In genomic region chr15:22808240-22808639, GRCh38 we compare ENCODE assay signal across 23 cellular contexts. TPM values are rescaled to one million over a fixed set of nuclear protein-coding genes. Genes with fewer than 3 reads are reported as not detected.
DNase-seq lines count a peak whose midpoint lies in the region; ATAC-seq and TF ChIP-seq lines count a peak whose summit lies in the region.
"Had no signal": no experiment of that assay in that cellular context is flagged by ENCODE, and none has a peak within 500 bp of the region (broad histone marks: within the 10 kb centered on the region; RNA-seq: fewer than 3 reads in every experiment).

No MANE protein-coding gene starts in this region.

- H3K27ac Mint-ChIP-seq in natural killer cell (no peak overlapping the region), HFFc6 (no peak overlapping the region)
- H3K27ac Mint-ChIP-seq in stimulated activated effector memory CD8-positive, alpha-beta T cell treated with anti-CD3 and anti-CD28 coated beads, Interleukin-12 subunit alpha, Interleukin-12 subunit beta, amount 100 ng/mL, for 72 hours, result no peak overlapping the region

- H3K9me3 ChIP-seq in colonic mucosa (no peaks in the 10 kb centered on the region), breast epithelium (no peaks in the 10 kb centered on the region)

- DNase-seq in COLO668 (lab: John Stamatoyannopoulos, UW; ENCODE audit: unreplicated experiment) (peak; percentile 4), colonic mucosa (peak; percentile 55), mucosa of gallbladder (ENCODE audit: low spot score) (peak; percentile 87), natural killer cell (no peak), HFFc6 (no peak), breast epithelium (ENCODE audit: low spot score in 2 of 2) (no peak)
- DNase-seq in stimulated activated effector memory CD8-positive, alpha-beta T cell treated with anti-CD3 and anti-CD28 coated beads, Interleukin-12 subunit alpha, Interleukin-12 subunit beta, amount 100 ng/mL, for 72 hours (ENCODE audit: low spot score in 2 of 2), result no peak
- DNase-seq: Calu3; CD4-positive, alpha-beta memory T cell; DMS153; GOT3; HCEC 1CT; KG1; NCI-H1105; NCI-H146; NCI-H2029; NCI-H2227 treated with DMSO at 0.1 percent for 48 hours; NCI-H510A treated with DMSO at 0.1 percent for 48 hours; NCI-H82; RPMI8226 had no signal

- no peak for ATAC-seq in natural killer cell
- no peak for ATAC-seq in stimulated activated effector memory CD8-positive, alpha-beta T cell treated with anti-CD3 and anti-CD28 coated beads, Interleukin-12 subunit alpha, Interleukin-12 subunit beta, amount 100 ng/mL, for 72 hours
- ATAC-seq: SK-N-SH treated with all-trans-retinoic acid at 6 μM for 48 hours had no signal

- TF ChIP-seq CTCF in 22Rv1 (IDR thresholded peaks at IDR 0.05) (no peak), colonic mucosa (IDR thresholded peaks at IDR 0.05) (no peak), natural killer cell (IDR thresholded peaks at IDR 0.05) (no peak), HFFc6 (IDR thresholded peaks at IDR 0.05) (no peak), breast epithelium (IDR thresholded peaks at IDR 0.05) (no peak)

- 0 out of 2 replicates have a peak overlapping the region, but pooled peaks have one; percentile 13 for H3K27ac ChIP-seq in 22Rv1
- H3K27ac ChIP-seq in colonic mucosa, result no peak overlapping the region
- H3K27ac ChIP-seq in breast epithelium, result no peak overlapping the region
- H3K27ac ChIP-seq: BLaER1 treated with 17β-estradiol and CSF1 and Interleukin-3, amounts not matched to agents 10 nM and 100 nM had no signal

- no peak overlapping the region for H3K9ac ChIP-seq in colonic mucosa (ENCODE audit: low read depth in 2 of 2, low read length in 2 of 2)
- H3K9ac ChIP-seq: BLaER1 treated with 17β-estradiol and CSF1 and Interleukin-3, amounts not matched to agents 10 nM and 100 nM had no signal

- H3K4me1 ChIP-seq in colonic mucosa, result no peaks in the 10 kb centered on the region
- no peaks in the 10 kb centered on the region for H3K4me1 ChIP-seq in breast epithelium

- H3K4me3 Mint-ChIP-seq in natural killer cell (no peak overlapping the region), HFFc6 (no peak overlapping the region)
- H3K4me3 Mint-ChIP-seq in stimulated activated effector memory CD8-positive, alpha-beta T cell treated with anti-CD3 and anti-CD28 coated beads, Interleukin-12 subunit alpha, Interleukin-12 subunit beta, amount 100 ng/mL, for 72 hours, result no peak overlapping the region
- H3K4me3 Mint-ChIP-seq: CD4-positive, alpha-beta memory T cell had no signal

- H3K9me3 Mint-ChIP-seq in natural killer cell (no peaks in the 10 kb centered on the region), HFFc6 (no peaks in the 10 kb centered on the region)
- H3K9me3 Mint-ChIP-seq in stimulated activated effector memory CD8-positive, alpha-beta T cell treated with anti-CD3 and anti-CD28 coated beads, Interleukin-12 subunit alpha, Interleukin-12 subunit beta, amount 100 ng/mL, for 72 hours, result no peaks in the 10 kb centered on the region
- H3K9me3 Mint-ChIP-seq: CD4-positive, alpha-beta memory T cell had no signal

- intact Hi-C loops in colonic mucosa (cut with DNase I), result no loop called here
- intact Hi-C loops in natural killer cell (cut with micrococcal nuclease), result no loop called here
- intact Hi-C loops in breast epithelium (cut with DNase I; ENCODE audit: low total_unique reads), result no loop called here

- peaks cover 11 to 16% of the 10 kb centered on the region in 2 donors for H3K4me1 Mint-ChIP-seq in natural killer cell
- peaks cover 5% of the 10 kb centered on the region; the same call in 1 of the 2 replicates for H3K4me1 Mint-ChIP-seq in HFFc6 (ENCODE audit: low read depth)
- H3K4me1 Mint-ChIP-seq in stimulated activated effector memory CD8-positive, alpha-beta T cell treated with anti-CD3 and anti-CD28 coated beads, Interleukin-12 subunit alpha, Interleukin-12 subunit beta, amount 100 ng/mL, for 72 hours, result peaks cover 13% of the 10 kb centered on the region

- H3K36me3 Mint-ChIP-seq in natural killer cell (no peaks in the 10 kb centered on the region), HFFc6 (ENCODE audit: low read depth) (peaks cover 7% of the 10 kb centered on the region)
- H3K36me3 Mint-ChIP-seq in stimulated activated effector memory CD8-positive, alpha-beta T cell treated with anti-CD3 and anti-CD28 coated beads, Interleukin-12 subunit alpha, Interleukin-12 subunit beta, amount 100 ng/mL, for 72 hours, result peaks cover 12% of the 10 kb centered on the region

- no peak for TF ChIP-seq POLR2A in breast epithelium (IDR thresholded peaks at IDR 0.05)

- no peaks in the 10 kb centered on the region for H3K27me3 ChIP-seq in colonic mucosa
- no peaks in the 10 kb centered on the region for H3K27me3 ChIP-seq in breast epithelium
- H3K27me3 ChIP-seq: BLaER1 treated with 17β-estradiol and CSF1 and Interleukin-3, amounts not matched to agents 10 nM and 100 nM had no signal

- H3K36me3 ChIP-seq in colonic mucosa (no peaks in the 10 kb centered on the region), breast epithelium (no peaks in the 10 kb centered on the region)

- H3K4me3 ChIP-seq in colonic mucosa, result no peak overlapping the region
- no peak overlapping the region for H3K4me3 ChIP-seq in breast epithelium
- H3K4me3 ChIP-seq: BLaER1 treated with 17β-estradiol and CSF1 and Interleukin-3, amounts not matched to agents 10 nM and 100 nM had no signal

- H3K27me3 Mint-ChIP-seq in natural killer cell (ENCODE audit: low read depth in 2 of 2) (no peaks in the 10 kb centered on the region), HFFc6 (ENCODE audit: insufficient read depth) (no peaks in the 10 kb centered on the region; the same call in 1 of the 2 replicates)
- H3K27me3 Mint-ChIP-seq: CD4-positive, alpha-beta memory T cell had no signal

RNA-seq across cellular contexts. Expression of gene NIPA1, which starts 21.8 kb away (rescaled TPM):
- total RNA-seq in colonic mucosa (10 to 100 TPM; 12.2 to 22.4 TPM), mucosa of gallbladder (44.9 TPM), natural killer cell (10 to 100 TPM; 11.3 to 17.8 (median 11.4) TPM), breast epithelium (10 to 100 TPM in 1 of 3 donors, 1 to 10 TPM in 2; 5.4 to 15.4 (median 9.5) TPM)
- total RNA-seq in HFFc6 (2021; fragmentation: NEBNext Ultra II Directional; extraction: Animal tissue kit (Norgen Biotek cat#: 25700)), result 10 to 100 TPM; 18.6 to 21.0 (median 20.5) TPM

RNA-seq across cellular contexts. Expression of gene NIPA2, which starts 30.2 kb away (rescaled TPM):
- 10 to 100 TPM; 72.2 to 99.5 TPM for total RNA-seq in colonic mucosa
- 52.6 TPM for total RNA-seq in mucosa of gallbladder
- total RNA-seq in natural killer cell, result 10 to 100 TPM; 37.3 to 41.3 (median 40.9) TPM
- 10 to 100 TPM; 71.7 to 92.4 (median 76.6) TPM for total RNA-seq in HFFc6 (2021; fragmentation: NEBNext Ultra II Directional; extraction: Animal tissue kit (Norgen Biotek cat#: 25700))
- 10 to 100 TPM; 35.7 to 50.8 (median 40.3) TPM for total RNA-seq in breast epithelium

Comparison
In these comparisons a context has a peak if more than half of its experiments do, and no peak if none do; other contexts are left out.
1. DNase-seq: peak in COLO668 (single experiment), colonic mucosa (single experiment) and mucosa of gallbladder (single experiment); none in natural killer cell (single experiment), HFFc6 (single experiment), stimulated activated effector memory CD8-positive, alpha-beta T cell treated with anti-CD3 and anti-CD28 coated beads, Interleukin-12 subunit alpha, Interleukin-12 subunit beta, amount 100 ng/mL, for 72 hours (0 of 2) and breast epithelium (0 of 2).